Comparison of ENCODE assay signal across 8 cellular contexts in genomic region chr4:128810331-128810870, GRCh38. TPM values are rescaled to one million over a fixed set of nuclear protein-coding genes. Genes with fewer than 3 reads are reported as not detected.
DNase-seq lines count a peak whose midpoint lies in the region; ATAC-seq and TF ChIP-seq lines count a peak whose summit lies in the region.

No MANE protein-coding gene starts in this region.

- H3K9me3 Mint-ChIP-seq in CD14-positive monocyte = peaks cover 0 to 6% (median 3%) of the 10 kb centered on the region in 7 donors

- H3K27ac Mint-ChIP-seq in CD14-positive monocyte = peak overlapping the region; percentile 82 to 97 (median 91)

- ATAC-seq in RWPE2 (ENCODE audit: low read depth) (no peak), body of pancreas (peak; percentile 16), HG03469 (IDR thresholded peaks at IDR 0.05; ENCODE audit: unreplicated experiment) (no peak), GM19023 (IDR thresholded peaks at IDR 0.05; ENCODE audit: unreplicated experiment) (no peak)

- H3K4me3 ChIP-seq in HAP-1 = peak overlapping the region; percentile 79
- peak overlapping the region; percentile 75 for H3K4me3 ChIP-seq in RWPE2 (ENCODE audit: severe bottlenecking)
- H3K4me3 ChIP-seq in body of pancreas = peak overlapping the region; percentile 82 to 93
- H3K4me3 ChIP-seq in skin epidermis = peak overlapping the region; percentile 63 to 86 (median 83)

- H3K4me1 Mint-ChIP-seq in CD14-positive monocyte = peaks cover 23% of the 10 kb centered on the region

- no peaks in the 10 kb centered on the region for H3K36me3 ChIP-seq in HAP-1 (replicated peaks)
- H3K36me3 ChIP-seq in RWPE2 (ENCODE audit: low read depth) = no peaks in the 10 kb centered on the region
- H3K36me3 ChIP-seq in body of pancreas (replicated peaks in 1 of 2; ENCODE audit: insufficient read depth in 1 of 2, low read depth in 2 of 2) = no peaks in the 10 kb centered on the region

- peak in 1 of 3 donors; percentile 21 for TF ChIP-seq POLR2A in body of pancreas (IDR thresholded peaks at IDR 0.05)

- no peaks in the 10 kb centered on the region for H3K36me3 Mint-ChIP-seq in CD14-positive monocyte

- intact Hi-C loops in CD14-positive monocyte (cut with micrococcal nuclease) = loop anchor here (5.0 to 10.0 kb wide), 2 partner anchors 284 to 523 kb away; partner anchors contain the start of genes C4orf33 (in 2 of the 2), SCLT1 (in 2 of the 2) and PGRMC2 (in 1 of the 2)
- intact Hi-C loops in body of pancreas (cut with DNase I) = no loop called here

- peak overlapping the region; percentile 97 to 99 for H3K4me3 Mint-ChIP-seq in CD14-positive monocyte

- 0% methylated on average over 16 of the region's 16 CpGs for WGBS in body of pancreas, 2 donors

- H3K4me1 ChIP-seq in HAP-1 (peaks cover 8% of the 10 kb centered on the region), RWPE2 (ENCODE audit: insufficient read depth, poor library complexity, severe bottlenecking) (no peaks in the 10 kb centered on the region), body of pancreas (peaks cover 36% of the 10 kb centered on the region)

- in situ Hi-C loops in HAP-1 (cut with MboI; ENCODE audit: low sequenced_read_pairs) = loop anchor here (25.0 kb wide), 1 partner anchor 223 kb away; no protein-coding TSS in a partner anchor

- H3K27me3 ChIP-seq in HAP-1 (ENCODE audit: low read depth) (no peaks in the 10 kb centered on the region), RWPE2 (ENCODE audit: insufficient read depth, poor library complexity, severe bottlenecking) (no peaks in the 10 kb centered on the region), body of pancreas (no peaks in the 10 kb centered on the region)

- TF ChIP-seq CTCF in CD14-positive monocyte (IDR thresholded peaks at IDR 0.05) = no peak
- TF ChIP-seq CTCF in RWPE2 (IDR thresholded peaks at IDR 0.05; ENCODE audit: poor library complexity, severe bottlenecking) = no peak
- peak in 1 of 7 experiments; percentile 22 for TF ChIP-seq CTCF in body of pancreas (IDR thresholded peaks at IDR 0.05)

- DNase-seq in CD14-positive monocyte (ENCODE audit: low spot score) (no peak), HAP-1 (ENCODE audit: low spot score in 2 of 2) (peak; percentile 40 to 45), RWPE2 (ENCODE audit: low spot score) (no peak), body of pancreas (peak; percentile 60 to 74 (median 66)), inferior parietal cortex (ENCODE audit: extremely low spot score) (peak; percentile 27)

- H3K9me3 ChIP-seq in HAP-1 (no peaks in the 10 kb centered on the region), RWPE2 (ENCODE audit: severe bottlenecking) (no peaks in the 10 kb centered on the region), body of pancreas (no peaks in the 10 kb centered on the region)

- H3K27ac ChIP-seq in RWPE2 (ENCODE audit: poor library complexity, severe bottlenecking) = peak overlapping the region; percentile 88
- H3K27ac ChIP-seq in body of pancreas = peak overlapping the region; percentile 98 to 99 (median 98)
- peak overlapping the region; percentile 59 to 92 (median 85) for H3K27ac ChIP-seq in skin epidermis

- H3K27me3 Mint-ChIP-seq in CD14-positive monocyte (ENCODE audit: low read depth in 3 of 3) = no peaks in the 10 kb centered on the region

RNA-seq across cellular contexts. Expression of gene JADE1, which starts 0.9 kb away (rescaled TPM):
- 10 to 100 TPM in 1 of 2 donors, 1 to 10 TPM in 1; 7.3 to 12.8 TPM for polyA plus RNA-seq in CD14-positive monocyte
- 10 to 100 TPM; 44.4 to 50.4 TPM for total RNA-seq in body of pancreas

Comparison
In these comparisons a context has a peak if more than half of its experiments do, and no peak if none do; other contexts are left out.
1. DNase-seq: peak in HAP-1 (2 of 2), body of pancreas (4 of 4) and inferior parietal cortex (single experiment); none in CD14-positive monocyte (single experiment) and RWPE2 (single experiment).
2. Peak in every context shown above with its lines, with median percentiles within 50 percentile points of each other: H3K4me3 ChIP-seq and H3K27ac ChIP-seq.